In the genomic region with DNA sequence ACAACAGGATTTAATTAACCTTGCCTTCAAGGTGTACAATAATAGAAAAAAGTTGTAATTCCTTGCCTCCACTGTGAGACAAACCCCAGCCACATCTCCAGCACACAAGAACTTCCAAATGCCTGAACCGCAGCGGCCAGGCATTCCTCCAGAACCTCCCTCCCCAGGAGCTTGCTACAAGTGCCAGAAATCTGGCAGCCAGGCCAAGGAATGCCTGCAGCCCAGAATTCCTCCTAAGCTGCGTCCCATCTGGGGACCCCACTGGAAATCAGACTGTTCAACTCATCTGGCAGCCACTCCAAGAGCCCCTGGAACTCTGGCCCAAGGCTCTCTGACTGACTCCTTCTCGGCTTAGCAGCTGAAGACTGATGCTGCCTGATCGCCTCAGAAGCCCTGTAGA, we compare ENCODE assay signal across 6 cellular contexts. TPM values are rescaled to one million over a fixed set of nuclear protein-coding genes. Genes with fewer than 3 reads are reported as not detected.
"Had no signal": no experiment of that assay in that cellular context is flagged by ENCODE, and none has a peak within 500 bp of the region (broad histone marks: within the 10 kb centered on the region; RNA-seq: fewer than 3 reads in every experiment).

No MANE protein-coding gene starts in this region.

RNA-seq across cellular contexts. Expression of gene REG3G, which starts 28.0 kb away (rescaled TPM):
- total RNA-seq: K562, M059J, NCI-H460, PC-3, SJCRH30, SK-MEL-5 had no signal
- polyA plus RNA-seq: K562 had no signal

RNA-seq across cellular contexts. Expression of gene REG1B, which starts 34.3 kb away (rescaled TPM):
- total RNA-seq: M059J, NCI-H460, PC-3, SJCRH30, SK-MEL-5 had no signal
